11 cellular contexts compared by ENCODE assay signal in the genomic region with DNA sequence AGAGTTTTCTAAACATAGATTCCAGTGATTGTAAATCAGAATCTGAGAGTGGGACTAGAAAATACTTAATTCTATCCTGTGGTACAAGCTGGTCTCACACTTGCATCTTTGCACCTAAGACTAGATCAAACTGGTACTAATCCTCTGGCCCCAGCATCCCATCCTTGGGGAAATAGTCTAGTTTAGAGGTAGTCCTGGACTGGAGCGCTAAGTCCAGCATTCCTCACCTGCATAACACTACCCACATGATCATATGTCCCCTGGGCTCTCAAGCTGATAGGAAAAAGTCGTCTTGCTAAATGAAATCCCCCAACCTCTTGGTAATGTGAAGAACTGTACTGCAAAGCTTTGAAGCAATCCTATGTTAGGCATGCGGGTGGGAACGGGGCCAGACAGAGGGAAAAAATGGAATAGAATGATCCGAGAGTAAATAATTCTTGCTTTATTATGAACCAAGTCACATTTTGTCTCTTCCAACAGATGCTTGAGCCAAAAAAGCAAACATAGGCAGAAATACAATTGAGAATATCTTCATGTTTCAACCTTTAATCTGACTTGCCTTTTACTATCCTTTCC. TPM values are rescaled to one million over a fixed set of nuclear protein-coding genes. Genes with fewer than 3 reads are reported as not detected.
DNase-seq lines count a peak whose midpoint lies in the region; ATAC-seq and TF ChIP-seq lines count a peak whose summit lies in the region.
"Had no signal": no experiment of that assay in that cellular context is flagged by ENCODE, and none has a peak within 500 bp of the region (broad histone marks: within the 10 kb centered on the region; RNA-seq: fewer than 3 reads in every experiment).

No MANE protein-coding gene starts in this region.

- peaks cover 28% of the 10 kb centered on the region for H3K4me1 Mint-ChIP-seq in MCF 10A (ENCODE audit: insufficient read depth, unreplicated experiment)

- H3K27ac ChIP-seq in mammary epithelial cell (ENCODE audit: insufficient read depth, low read depth, low read length): no peak overlapping the region
- H3K27ac ChIP-seq in VCaP: peak overlapping the region; percentile 100
- peak overlapping the region; percentile 63 to 100 (median 70) for H3K27ac ChIP-seq in gastroesophageal sphincter
- H3K27ac ChIP-seq in tibial artery: peak overlapping the region; percentile 1 to 16

- DNase-seq in MCF 10A (ENCODE audit: unreplicated experiment) (no peak), mammary epithelial cell (no peak), tibial artery (no peak)
- DNase-seq: mesenchymal stem cell; NCI-H2029; stimulated activated naive CD4-positive, alpha-beta T cell had no signal

- no peak for TF ChIP-seq EP300 in gastroesophageal sphincter (IDR thresholded peaks at IDR 0.05)

- H2AFZ ChIP-seq in mammary epithelial cell (ENCODE audit: low read depth, low read length): no peak overlapping the region

- TF ChIP-seq POLR2A in gastroesophageal sphincter (IDR thresholded peaks at IDR 0.05): no peak

- H3K9me3 Mint-ChIP-seq in MCF 10A (ENCODE audit: unreplicated experiment): no peaks in the 10 kb centered on the region

- H3K4me3 ChIP-seq in mammary epithelial cell (replicated peaks in 1 of 3; ENCODE audit: insufficient read depth in 1 of 3, low read depth in 2 of 3, low read length in 3 of 3) (no peak overlapping the region), gastroesophageal sphincter (peak overlapping the region in 1 of 2 donors; percentile 10), tibial artery (no peak overlapping the region)

- H3K27me3 Mint-ChIP-seq in MCF 10A (ENCODE audit: insufficient read depth, unreplicated experiment): no peaks in the 10 kb centered on the region

- TF ChIP-seq CTCF in MCF 10A (IDR thresholded peaks at IDR 0.05; ENCODE audit: unreplicated experiment): no peak
- TF ChIP-seq CTCF in mammary epithelial cell (conservative IDR thresholded peaks at IDR 0.05 in 1 of 2, IDR thresholded peaks at IDR 0.05 in 1 of 2; ENCODE audit: extremely low read depth in 1 of 2, insufficient read depth in 1 of 2, low read depth in 1 of 2, low read length in 2 of 2): no peak
- no peak for TF ChIP-seq CTCF in VCaP (conservative IDR thresholded peaks at IDR 0.05)
- no peak for TF ChIP-seq CTCF in gastroesophageal sphincter (IDR thresholded peaks at IDR 0.05)
- TF ChIP-seq CTCF in tibial artery (IDR thresholded peaks at IDR 0.05): no peak

- no peak overlapping the region for H3K9ac ChIP-seq in mammary epithelial cell (ENCODE audit: insufficient read depth, low read length)

- H3K9me3 ChIP-seq in mammary epithelial cell (replicated peaks; ENCODE audit: insufficient read depth, low read length): no peaks in the 10 kb centered on the region
- H3K9me3 ChIP-seq in gastroesophageal sphincter: no peaks in the 10 kb centered on the region
- no peaks in the 10 kb centered on the region for H3K9me3 ChIP-seq in tibial artery

- H3K4me2 ChIP-seq in mammary epithelial cell (ENCODE audit: insufficient read depth, low read depth, low read length): no peak overlapping the region

- intact Hi-C loops in MCF 10A (cut with micrococcal nuclease) (no loop called here), mammary epithelial cell (cut with micrococcal nuclease) (no loop called here), tibial artery (cut with DNase I; ENCODE audit: low total_unique reads) (no loop called here)

- BruUV-seq in MCF 10A (replicated peaks; lab: Mats Ljungman, UMichigan) (no TSS peak), mammary epithelial cell (replicated peaks; lab: Mats Ljungman, UMichigan) (no TSS peak)

- peaks cover 7% of the 10 kb centered on the region for H3K4me1 ChIP-seq in mammary epithelial cell (ENCODE audit: insufficient read depth, low read length)
- peaks cover 12 to 85% (median 29%) of the 10 kb centered on the region in 3 donors for H3K4me1 ChIP-seq in gastroesophageal sphincter
- peaks cover 0 to 69% (median 30%) of the 10 kb centered on the region in 4 donors for H3K4me1 ChIP-seq in tibial artery

- WGBS in mammary epithelial cell (ENCODE audit: low coverage, missing lambda C conversion rate): 74% methylated on average over 5 of the region's 5 CpGs
- 20% methylated on average over 2 to 4 of the region's 5 CpGs for WGBS in gastroesophageal sphincter (ENCODE audit: low coverage in 1 of 2), 2 donors

- ATAC-seq in gastroesophageal sphincter (no peak), GM18519 (IDR thresholded peaks at IDR 0.05; ENCODE audit: low FRiP score, unreplicated experiment) (no peak), GM18858 (IDR thresholded peaks at IDR 0.05; ENCODE audit: unreplicated experiment) (no peak), GM21367 (IDR thresholded peaks at IDR 0.05; ENCODE audit: unreplicated experiment) (no peak)

- peaks cover 35% of the 10 kb centered on the region for H3K36me3 ChIP-seq in mammary epithelial cell (ENCODE audit: insufficient read depth, low read length)
- peaks cover 2 to 44% of the 10 kb centered on the region in 2 donors for H3K36me3 ChIP-seq in gastroesophageal sphincter
- H3K36me3 ChIP-seq in tibial artery: peaks cover 34 to 40% (median 36%) of the 10 kb centered on the region in 3 donors

- CTCF ChIA-PET in MCF 10A (lab: Yijun Ruan, JAX): interaction anchor here (0.7 to 5.7 kb wide), 7 partner anchors 10 to 207 kb away, joined by 3 to 52 read pairs (median 4); no protein-coding TSS in a partner anchor
- CTCF ChIA-PET in mammary epithelial cell (lab: Charles Lee; ENCODE audit: low non-redundant PET): no interaction called here

- dilution Hi-C loops in mammary epithelial cell (cut with HindIII; ENCODE audit: low sequenced_read_pairs): no loop called here

- no peak overlapping the region for H3K4me3 Mint-ChIP-seq in MCF 10A (ENCODE audit: unreplicated experiment)

- H3K27me3 ChIP-seq in mammary epithelial cell (ENCODE audit: insufficient read depth, low read length) (no peaks in the 10 kb centered on the region), gastroesophageal sphincter (no peaks in the 10 kb centered on the region), tibial artery (no peaks in the 10 kb centered on the region)

- H3K79me2 ChIP-seq in mammary epithelial cell (ENCODE audit: insufficient read depth, low read length): peaks cover 81% of the 10 kb centered on the region

- no peaks in the 10 kb centered on the region for H4K20me1 ChIP-seq in mammary epithelial cell (ENCODE audit: insufficient read depth, low read length)

- H3K36me3 Mint-ChIP-seq in MCF 10A (ENCODE audit: insufficient read depth, unreplicated experiment): peaks cover 98% of the 10 kb centered on the region

- peak overlapping the region; percentile 68 for H3K27ac Mint-ChIP-seq in MCF 10A (ENCODE audit: low read depth, unreplicated experiment)

- in situ Hi-C loops in mammary epithelial cell (cut with MboI; ENCODE audit: low sequenced_read_pairs in 2 of 2): no loop called here

- POLR2A ChIA-PET in MCF 10A (lab: Yijun Ruan, JAX): interaction anchor here (1.0 to 24.3 kb wide), 5 partner anchors 14 to 240 kb away, joined by 4 to 1456 read pairs (median 7); a partner anchor contains a TSS

RNA-seq across cellular contexts. Expression of a gene that starts 4.8 kb away (rescaled TPM):
- total RNA-seq in MCF 10A (2022) (44.6 and 46.1 TPM in 2 replicates), mammary epithelial cell (10 to 100 TPM; 13.7 to 35.4 TPM), gastroesophageal sphincter (100 to 1,000 TPM in 1 of 4 donors, 10 to 100 TPM in 3; 81.7 to 120 (median 96.0) TPM)
- 23.5 TPM for polyA plus RNA-seq in mammary epithelial cell
- 7.8 TPM for polyA minus RNA-seq in mammary epithelial cell

RNA-seq across cellular contexts. Expression of a gene that starts 24.0 kb away (rescaled TPM):
- total RNA-seq in MCF 10A (2022) (454 and 572 TPM in 2 replicates), mammary epithelial cell (100 to 1,000 TPM; 167 to 292 TPM), gastroesophageal sphincter (100 to 1,000 TPM; 284 to 367 (median 323) TPM)
- polyA plus RNA-seq in mammary epithelial cell: 126 TPM
- polyA minus RNA-seq in mammary epithelial cell: 322 TPM
